ENCODE assay signal across 8 cellular contexts in the genomic region with DNA sequence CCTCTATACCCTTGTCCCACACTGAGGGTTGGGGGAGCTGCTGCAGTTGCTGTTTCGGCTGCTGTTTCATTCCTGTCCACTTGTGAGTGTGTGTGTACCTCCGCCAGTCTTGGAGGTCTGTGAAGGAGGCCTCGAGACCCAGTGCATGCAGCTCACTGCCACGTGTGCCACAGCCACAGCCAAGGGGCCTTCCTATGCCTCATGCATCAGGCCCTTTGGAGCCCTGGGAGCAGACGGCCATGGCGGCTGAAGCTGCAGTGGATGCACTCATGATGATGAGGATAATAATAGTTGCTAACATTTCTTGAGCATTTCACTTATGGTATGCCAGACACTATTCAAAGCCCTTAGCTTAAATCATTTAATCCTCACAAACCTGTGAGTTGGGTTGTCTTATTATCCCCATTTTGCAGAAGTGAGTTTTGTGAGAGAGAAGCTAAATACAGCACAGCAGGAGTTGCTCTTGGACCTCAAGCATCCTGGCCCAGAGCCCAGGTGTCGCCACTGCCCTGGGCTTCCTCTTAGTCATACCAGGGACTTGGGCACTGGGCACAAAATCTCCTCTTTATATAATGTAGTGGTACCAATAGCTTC.
DNase-seq lines count a peak whose midpoint lies in the region; ATAC-seq and TF ChIP-seq lines count a peak whose summit lies in the region.

No MANE protein-coding gene starts in this region.

- TF ChIP-seq POLR2A in right lobe of liver (IDR thresholded peaks at IDR 0.05) = no peak

- H3K9me3 ChIP-seq in right lobe of liver = no peaks in the 10 kb centered on the region
- H3K9me3 ChIP-seq in tibial artery = no peaks in the 10 kb centered on the region

- DNase-seq in COLO668 (lab: John Stamatoyannopoulos, UW; ENCODE audit: unreplicated experiment) (peak; percentile 40), LHCN-M2 (ENCODE audit: low read depth) (peak; percentile 60), right lobe of liver (peak; percentile 88 to 92 (median 91)), tibial artery (peak; percentile 87 to 96), NCI-H446 treated with DMSO at 0.1 percent for 48 hours (lab: John Stamatoyannopoulos, UW) (no peak)

- no peak for TF ChIP-seq CTCF in right lobe of liver (IDR thresholded peaks at IDR 0.05)
- no peak for TF ChIP-seq CTCF in tibial artery (IDR thresholded peaks at IDR 0.05)

- H3K36me3 ChIP-seq in right lobe of liver = no peaks in the 10 kb centered on the region
- no peaks in the 10 kb centered on the region for H3K36me3 ChIP-seq in tibial artery

- ATAC-seq in right lobe of liver (peak; percentile 64 to 82 (median 66)), HG03175 (IDR thresholded peaks at IDR 0.05; ENCODE audit: unreplicated experiment) (no peak), HG03460 (IDR thresholded peaks at IDR 0.05; ENCODE audit: unreplicated experiment) (no peak)

- intact Hi-C loops in right lobe of liver (cut with DNase I) = loop anchor here in 1 of 2 donors (10.0 kb wide), 1 partner anchor 77 kb away; no protein-coding TSS in a partner anchor
- intact Hi-C loops in tibial artery (cut with DNase I; ENCODE audit: low total_unique reads) = loop anchor here (2.0 to 10.0 kb wide), 2 partner anchors 67 to 109 kb away; no protein-coding TSS in a partner anchor

- WGBS in right lobe of liver (ENCODE audit: insufficient coverage, low coverage, low lambda C conversion rate, missing lambda C conversion rate) = 67% methylated on average over 5 of the region's 7 CpGs

- H3K4me3 ChIP-seq in right lobe of liver (no peak overlapping the region), tibial artery (no peak overlapping the region)

- peaks cover 2 to 26% (median 12%) of the 10 kb centered on the region in 4 donors for H3K4me1 ChIP-seq in right lobe of liver
- H3K4me1 ChIP-seq in tibial artery = peaks cover 0 to 46% (median 34%) of the 10 kb centered on the region in 4 donors

- peak overlapping the region; percentile 82 for H3K27ac ChIP-seq in angular gyrus (ENCODE audit: low read depth, low read length)
- H3K27ac ChIP-seq in right lobe of liver = peak overlapping the region; percentile 31 to 89 (median 82)
- peak overlapping the region; percentile 82 to 86 for H3K27ac ChIP-seq in tibial artery

- H3K27me3 ChIP-seq in right lobe of liver = no peaks in the 10 kb centered on the region
- no peaks in the 10 kb centered on the region for H3K27me3 ChIP-seq in tibial artery

Comparison
In these comparisons a context has a peak if more than half of its experiments do, and no peak if none do; other contexts are left out.
1. ATAC-seq: peak in right lobe of liver (4 of 4); none in HG03175 (single experiment) and HG03460 (single experiment).
2. Peak in every context shown above with its lines, with median percentiles within 50 percentile points of each other: H3K27ac ChIP-seq.